34 cellular contexts compared by ENCODE assay signal in the genomic region with DNA sequence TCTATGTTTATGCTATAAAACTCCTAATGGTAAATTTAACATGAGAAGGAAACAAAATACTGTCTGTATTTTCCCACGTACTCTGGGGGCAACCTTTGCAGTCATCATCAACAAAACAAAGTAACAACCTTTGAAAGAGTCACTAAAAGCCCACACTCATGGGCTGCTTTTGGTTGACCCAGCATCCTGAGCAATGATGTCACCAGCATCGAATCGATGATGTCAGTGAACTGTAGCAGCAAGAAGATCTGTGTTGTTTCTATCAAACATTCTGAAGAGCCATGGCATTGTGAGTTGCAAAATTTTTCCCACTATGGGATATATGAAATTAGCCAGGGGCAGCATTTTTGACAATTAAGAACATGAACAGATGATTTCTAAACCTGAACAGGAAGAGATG.
"Had no signal": no experiment of that assay in that cellular context is flagged by ENCODE, and none has a peak within 500 bp of the region (broad histone marks: within the 10 kb centered on the region; RNA-seq: fewer than 3 reads in every experiment).

No MANE protein-coding gene starts in this region.

- DNase-seq: Karpas-422, Kasumi-1, MM.1S, MV-4-11, NCI-H1048, NCI-H1092, NCI-H1092 treated with DMSO at 0.1 percent for 48 hours, NCI-H1105, NCI-H1105 treated with DMSO at 0.1 percent for 48 hours, NCI-H1417, NCI-H1417 treated with DMSO at 0.1 percent for 48 hours, NCI-H1436, NCI-H1436 treated with DMSO at 0.1 percent for 48 hours, NCI-H146, NCI-H1694, NCI-H1694 treated with DMSO at 0.1 percent for 48 hours, NCI-H187, NCI-H187 treated with DMSO at 0.1 percent for 48 hours, NCI-H1930, NCI-H2029, NCI-H2029 treated with DMSO at 0.1 percent for 48 hours, NCI-H2081, NCI-H2081 treated with DMSO at 0.1 percent for 48 hours, NCI-H2107, NCI-H2171, NCI-H2171 treated with DMSO at 0.1 percent for 48 hours, NCI-H2227 treated with DMSO at 0.1 percent for 48 hours, NCI-H226, NCI-H345, NCI-H446, NCI-H446 treated with DMSO at 0.1 percent for 48 hours, NCI-H510A, NCI-H510A treated with DMSO at 0.1 percent for 48 hours, NCI-H524 had no signal
